In the genomic region with DNA sequence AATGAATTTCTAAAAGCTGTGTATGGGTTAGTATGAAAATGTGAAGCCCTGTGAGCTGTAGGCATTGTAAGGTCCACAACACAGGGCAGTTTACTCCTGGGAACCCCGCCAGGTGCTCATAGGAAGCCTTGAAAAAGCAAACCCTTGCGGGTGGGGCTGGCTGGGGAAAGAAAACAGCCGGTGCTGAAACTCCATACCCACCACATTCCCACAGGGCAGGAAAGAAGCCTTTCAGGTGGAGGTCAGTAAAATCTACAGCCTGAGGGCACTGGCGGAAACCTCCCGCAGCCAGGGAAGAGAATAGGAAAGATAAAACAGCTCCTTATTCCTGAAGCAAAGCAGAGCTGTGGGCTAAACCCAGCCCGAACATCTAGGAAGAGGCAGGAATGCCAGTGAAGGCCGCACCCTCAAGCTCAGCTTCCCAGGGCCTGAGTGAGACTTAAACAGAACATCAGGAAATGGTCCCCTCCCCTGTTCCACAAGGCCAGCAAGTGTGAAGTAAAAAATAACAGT, we compare ENCODE assay signal across 10 cellular contexts. TPM values are rescaled to one million over a fixed set of nuclear protein-coding genes. Genes with fewer than 3 reads are reported as not detected.
A peak's percentile ranks its signal among the peaks of the same experiment; 100 is the strongest.
DNase-seq lines count a peak whose midpoint lies in the region; ATAC-seq and TF ChIP-seq lines count a peak whose summit lies in the region.
"Had no signal": no experiment of that assay in that cellular context is flagged by ENCODE, and none has a peak within 500 bp of the region (broad histone marks: within the 10 kb centered on the region; RNA-seq: fewer than 3 reads in every experiment).

No MANE protein-coding gene starts in this region.

- H3K9me3 ChIP-seq in Peyer's patch, result no peaks in the 10 kb centered on the region
- H3K9me3 ChIP-seq in right atrium auricular region, result no peaks in the 10 kb centered on the region

- H3K27me3 ChIP-seq in Peyer's patch (no peaks in the 10 kb centered on the region), right atrium auricular region (no peaks in the 10 kb centered on the region)

- H3K27ac ChIP-seq in Peyer's patch (peak overlapping the region in 3 of 4 donors; percentile 28 to 65 (median 38)), right atrium auricular region (peak overlapping the region; percentile 44 to 76)

- TF ChIP-seq POLR2A in Peyer's patch (IDR thresholded peaks at IDR 0.05), result no peak

- peaks cover 57% of the 10 kb centered on the region for H3K4me1 Mint-ChIP-seq in HFFc6 (ENCODE audit: low read depth)

- H3K27me3 Mint-ChIP-seq in HFFc6 (ENCODE audit: insufficient read depth), result peaks cover 5% of the 10 kb centered on the region; the same call in 1 of the 2 replicates

- H3K4me1 ChIP-seq in Peyer's patch (peaks cover 0 to 5% (median 0%) of the 10 kb centered on the region in 4 donors), right atrium auricular region (peaks cover 0 to 33% of the 10 kb centered on the region in 2 donors)

- H3K36me3 ChIP-seq in Peyer's patch, result no peaks in the 10 kb centered on the region
- no peaks in the 10 kb centered on the region for H3K36me3 ChIP-seq in right atrium auricular region

- no peaks in the 10 kb centered on the region for H3K9me3 Mint-ChIP-seq in HFFc6

- no peak for ATAC-seq in HG02571 (IDR thresholded peaks at IDR 0.05; ENCODE audit: unreplicated experiment)

- H3K27ac Mint-ChIP-seq in HFFc6, result peak overlapping the region; percentile 76

- peak overlapping the region; percentile 39; the same call in 1 of the 2 replicates for H3K4me3 Mint-ChIP-seq in HFFc6

- no peaks in the 10 kb centered on the region; the same call in 1 of the 2 replicates for H3K36me3 Mint-ChIP-seq in HFFc6 (ENCODE audit: low read depth)

- no peak for TF ChIP-seq CTCF in HFFc6 (IDR thresholded peaks at IDR 0.05)
- no peak for TF ChIP-seq CTCF in Peyer's patch (IDR thresholded peaks at IDR 0.05)
- no peak for TF ChIP-seq CTCF in right atrium auricular region (IDR thresholded peaks at IDR 0.05)

- no peak for DNase-seq in HFFc6
- peak in 1 of 3 donors; percentile 71 for DNase-seq in Peyer's patch
- no peak for DNase-seq in right atrium auricular region (ENCODE audit: low spot score)
- peak; percentile 54 for DNase-seq in renal cortical epithelial cell (ENCODE audit: low read depth)
- DNase-seq in activated gamma-delta T cell (lab: John Stamatoyannopoulos, UW), result no peak
- DNase-seq in NCI-H1436 treated with DMSO at 0.1 percent for 48 hours (lab: John Stamatoyannopoulos, UW), result no peak
- no peak for DNase-seq in NCI-H1436 (lab: John Stamatoyannopoulos, UW)
- DNase-seq: activated T-cell treated with anti-CD3 and anti-CD28 coated beads for 4 hours had no signal

- H3K4me3 ChIP-seq in Peyer's patch (no peak overlapping the region), right atrium auricular region (no peak overlapping the region)
- H3K4me3 ChIP-seq: GM12878 had no signal

RNA-seq across cellular contexts. Expression of gene PODXL, which starts 34.7 kb away (rescaled TPM):
- 10 to 100 TPM; 10.4 to 23.2 (median 21.3) TPM for total RNA-seq in HFFc6 (2021; fragmentation: NEBNext Ultra II Directional; extraction: Animal tissue kit (Norgen Biotek cat#: 25700))
- total RNA-seq in Peyer's patch, result 10 to 100 TPM in 3 of 4 donors, 1 to 10 TPM in 1; 7.5 to 40.4 (median 15.2) TPM
- total RNA-seq in right atrium auricular region, result 100 to 1,000 TPM in 1 of 2 donors, 10 to 100 TPM in 1; 47.6 to 144 TPM
- total RNA-seq in renal cortical epithelial cell, result 0.65 and 1.9 TPM in 2 replicates
